In genomic region chr10:123995461-123996131, GRCh38 we compare ENCODE assay signal across 1 cellular context.
TF ChIP-seq lines count a peak whose summit lies in the region.

No MANE protein-coding gene starts in this region.

TF ChIP-seq in SK-N-SH treated with all-trans-retinoic acid at 6 μM for 48 hours, 23 proteins besides CTCF, POLR2A, EP300 and RAD21 (continued from another document):
- no peak for TF ChIP-seq TSHZ2 (CRISPR knock-in tag; IDR thresholded peaks at IDR 0.05)
- TF ChIP-seq SNAI2 (CRISPR knock-in tag; IDR thresholded peaks at IDR 0.05), result no peak
- TF ChIP-seq, protein P1, sequence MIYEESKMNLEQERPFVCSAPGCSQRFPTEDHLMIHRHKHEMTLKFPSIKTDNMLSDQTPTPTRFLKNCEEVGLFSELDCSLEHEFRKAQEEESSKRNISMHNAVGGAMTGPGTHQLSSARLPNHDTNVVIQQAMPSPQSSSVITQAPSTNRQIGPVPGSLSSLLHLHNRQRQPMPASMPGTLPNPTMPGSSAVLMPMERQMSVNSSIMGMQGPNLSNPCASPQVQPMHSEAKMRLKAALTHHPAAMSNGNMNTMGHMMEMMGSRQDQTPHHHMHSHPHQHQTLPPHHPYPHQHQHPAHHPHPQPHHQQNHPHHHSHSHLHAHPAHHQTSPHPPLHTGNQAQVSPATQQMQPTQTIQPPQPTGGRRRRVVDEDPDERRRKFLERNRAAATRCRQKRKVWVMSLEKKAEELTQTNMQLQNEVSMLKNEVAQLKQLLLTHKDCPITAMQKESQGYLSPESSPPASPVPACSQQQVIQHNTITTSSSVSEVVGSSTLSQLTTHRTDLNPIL (CRISPR knock-in tag; IDR thresholded peaks at IDR 0.05; ENCODE audit: low read depth), result no peak
- TF ChIP-seq ESRRG (CRISPR knock-in tag; IDR thresholded peaks at IDR 0.05), result no peak
- no peak for TF ChIP-seq OSR1 (CRISPR knock-in tag; IDR thresholded peaks at IDR 0.05)
